17 cellular contexts compared by ENCODE assay signal in the genomic region with DNA sequence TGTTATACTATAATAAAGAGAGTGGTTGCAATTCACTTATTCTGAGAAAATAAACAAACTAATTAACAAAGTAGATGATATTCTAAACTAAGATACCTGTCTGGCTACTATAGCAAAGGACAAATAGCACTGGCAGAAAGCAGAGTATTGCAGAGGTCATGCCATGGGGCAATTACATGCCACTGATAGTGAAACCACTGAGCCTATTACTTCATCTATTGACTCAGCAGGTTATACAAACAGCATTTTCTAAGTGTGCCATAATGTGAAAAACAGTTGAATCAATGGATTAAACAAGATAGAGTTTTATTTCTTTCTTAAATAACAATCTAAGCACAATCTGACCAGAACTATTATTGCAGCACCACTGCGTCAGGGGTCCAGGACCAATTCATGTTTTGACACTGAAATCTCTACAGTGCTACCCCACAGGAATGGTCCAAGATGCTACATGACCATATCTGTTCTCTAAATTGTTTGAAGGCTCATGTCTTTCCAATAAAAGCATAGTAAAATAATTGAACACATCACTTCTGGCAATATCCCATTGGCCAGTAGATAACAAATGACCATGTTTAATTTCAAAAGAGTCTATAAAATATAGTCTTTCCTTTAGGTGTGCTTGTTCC.
"Had no signal": no experiment of that assay in that cellular context is flagged by ENCODE, and none has a peak within 500 bp of the region (broad histone marks: within the 10 kb centered on the region; RNA-seq: fewer than 3 reads in every experiment).

No MANE protein-coding gene starts in this region.

- H3K4me3 ChIP-seq: mucosa of descending colon, ovary, thyroid gland, uterus had no signal

- H3K4me1 ChIP-seq: thyroid gland, uterus had no signal

- H3K36me3 ChIP-seq: ovary, thyroid gland, uterus, WERI-Rb-1 had no signal

- H3K27me3 ChIP-seq: ovary, thyroid gland had no signal

- ATAC-seq: left colon; mucosa of descending colon; naive thymus-derived CD4-positive, alpha-beta T cell; stimulated activated memory B cell treated with anti-CD40 and anti-IgM and Interleukin-4, amounts not matched to agents 10 μg/mL and 1 μg/mL and 100 μg/mL, for 72 hours; T-cell had no signal

- H3K27ac ChIP-seq: ovary, thyroid gland, uterus, WERI-Rb-1 had no signal

- H3K9me3 ChIP-seq: mucosa of descending colon, ovary, thyroid gland, uterus had no signal

- DNase-seq: activated CD4-positive, alpha-beta memory T cell treated with anti-CD3 and anti-CD28 coated beads, Interleukin-2, amount 10 ng/mL, durations not matched to agents 7 days and 5 days; activated CD4-positive, alpha-beta T cell treated with anti-CD3 and anti-CD28 coated beads for 4 hours; activated T-cell treated with anti-CD3 and anti-CD28 coated beads, Interleukin-2, amount 50 U/mL, for 24 hours; amniotic stem cell; effector memory CD4-positive, alpha-beta T cell; head of caudate nucleus; left colon; mucosa of descending colon; naive thymus-derived CD4-positive, alpha-beta T cell; ovary; stimulated activated CD4-positive, alpha-beta T cell treated with anti-CD3 and anti-CD28 coated beads, Interleukin-2, amount 100 ng/mL, for 48 hours; T-cell; T1000; thyroid gland; uterus; WERI-Rb-1 had no signal
